1 cellular context compared by ENCODE assay signal in genomic region chr17:82871056-82871775, GRCh38.
TF ChIP-seq lines count a peak whose summit lies in the region.

No MANE protein-coding gene starts in this region.

TF ChIP-seq in GM12878, 131 proteins besides CTCF, POLR2A, EP300 and RAD21 (continued from another document and continues in another):
- TF ChIP-seq EZH2 (IDR thresholded peaks at IDR 0.05; ENCODE audit: borderline replicate concordance, control insufficient read depth, low read depth, low read length) (no peak), CHD4 (IDR thresholded peaks at IDR 0.05) (no peak), FOS (IDR thresholded peaks at IDR 0.05; ENCODE audit: borderline replicate concordance, extremely low read depth, insufficient read length) (no peak), SMAD1 (IDR thresholded peaks at IDR 0.05; ENCODE audit: low read depth, partially characterized antibody) (no peak), ZBTB4 (CRISPR knock-in tag; IDR thresholded peaks at IDR 0.05) (no peak), SKIL (IDR thresholded peaks at IDR 0.05; ENCODE audit: low read depth, poor library complexity, severe bottlenecking) (no peak), ELK1 (IDR thresholded peaks at IDR 0.05; ENCODE audit: low read depth, low read length) (no peak), IKZF2 (IDR thresholded peaks at IDR 0.05) (peak; percentile 77 to 81), E2F4 (IDR thresholded peaks at IDR 0.05; ENCODE audit: low read depth, low read length) (no peak), SRF (IDR thresholded peaks at IDR 0.05; ENCODE audit: low read depth in 2 of 2, low read length in 2 of 2) (no peak), MTA3 (IDR thresholded peaks at IDR 0.05; ENCODE audit: borderline replicate concordance, low read length) (no peak), ZNF384 (IDR thresholded peaks at IDR 0.05; ENCODE audit: borderline replicate concordance, low read depth, low read length) (no peak), IRF4 (IDR thresholded peaks at IDR 0.05; ENCODE audit: low read depth, low read length) (no peak), TBL1XR1 (IDR thresholded peaks at IDR 0.05; ENCODE audit: low read depth, low read length) (no peak), MYC (IDR thresholded peaks at IDR 0.05; ENCODE audit: insufficient read depth, insufficient read length, insufficient replicate concordance, low read length, severe bottlenecking) (no peak), POLR2AphosphoS2 (IDR thresholded peaks at IDR 0.05; ENCODE audit: low read depth, low read length) (no peak), BCLAF1 (IDR thresholded peaks at IDR 0.05) (no peak), JUNB (IDR thresholded peaks at IDR 0.05) (peak; percentile 57), NR2C1 (IDR thresholded peaks at IDR 0.05) (no peak), SIN3A (IDR thresholded peaks at IDR 0.05; ENCODE audit: low read depth, low read length) (no peak), SREBF1 (IDR thresholded peaks at IDR 0.05; ENCODE audit: low read length) (no peak), MEF2B (IDR thresholded peaks at IDR 0.05; ENCODE audit: partially characterized antibody, poor library complexity, severe bottlenecking) (no peak), BACH1 (IDR thresholded peaks at IDR 0.05; ENCODE audit: borderline replicate concordance) (peak; percentile 12; the same call in 1 of the 2 replicates), CEBPZ (IDR thresholded peaks at IDR 0.05; ENCODE audit: low read depth, low read length) (no peak), RFX5 (IDR thresholded peaks at IDR 0.05; ENCODE audit: low read depth, low read length) (no peak), ESRRA (IDR thresholded peaks at IDR 0.05; ENCODE audit: low read length) (no peak), ATF3 (IDR thresholded peaks at IDR 0.05; ENCODE audit: borderline replicate concordance, extremely low read depth, low read depth, low read length) (no peak), DPF2 (IDR thresholded peaks at IDR 0.05) (peak; percentile 55; the same call in 1 of the 2 replicates), ZBTB40 (IDR thresholded peaks at IDR 0.05; ENCODE audit: borderline replicate concordance) (no peak), CBX5 (IDR thresholded peaks at IDR 0.05; ENCODE audit: low read depth) (no peak), NFIC (IDR thresholded peaks at IDR 0.05; ENCODE audit: low read depth, low read length) (peak; percentile 44; the same call in 1 of the 2 replicates), CREB1 (IDR thresholded peaks at IDR 0.05; ENCODE audit: low read depth) (peak; percentile 57; the same call in 1 of the 2 replicates), RBBP5 (conservative IDR thresholded peaks at IDR 0.05) (no peak), NR2C2 (IDR thresholded peaks at IDR 0.05; ENCODE audit: borderline replicate concordance, control insufficient read depth, insufficient read length, low read depth) (no peak), ZSCAN29 (IDR thresholded peaks at IDR 0.05) (no peak), SP1 (IDR thresholded peaks at IDR 0.05; ENCODE audit: low read depth, low read length) (no peak), YY1 (IDR thresholded peaks at IDR 0.05; ENCODE audit: low read depth, low read length) (no peak), PBX3 (IDR thresholded peaks at IDR 0.05; ENCODE audit: insufficient replicate concordance, low read depth, low read length) (no peak), MXI1 (IDR thresholded peaks at IDR 0.05; ENCODE audit: low read depth, low read length) (no peak), SPI1 (IDR thresholded peaks at IDR 0.05; ENCODE audit: borderline replicate concordance, insufficient read depth, low read depth, low read length) (0 out of 2 replicates have a peak, but pooled peaks have one; percentile 28), RUNX3 (IDR thresholded peaks at IDR 0.05; ENCODE audit: low read length) (peak; percentile 44)
